ENCODE assay signal across 3 cellular contexts in the genomic region with DNA sequence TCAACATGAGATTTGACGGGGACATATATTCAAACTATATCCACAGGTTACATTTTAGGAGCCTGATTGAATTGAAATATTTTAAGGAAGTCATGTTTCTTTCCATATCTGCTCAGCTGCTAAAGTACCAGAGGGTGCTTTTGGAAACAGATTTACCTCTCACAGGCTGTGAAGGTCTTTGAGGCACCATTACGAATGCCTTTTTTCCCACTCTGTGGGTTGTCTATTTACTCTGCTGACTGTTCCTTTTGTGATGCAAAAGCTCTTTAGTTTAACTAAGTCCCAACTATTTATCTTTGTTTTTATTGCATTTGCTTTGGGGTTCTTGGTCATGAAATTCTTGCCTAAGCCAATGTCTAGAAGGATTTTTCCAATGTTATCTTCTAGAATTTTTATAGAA. TPM values are rescaled to one million over a fixed set of nuclear protein-coding genes. Genes with fewer than 3 reads are reported as not detected.
"Had no signal": no experiment of that assay in that cellular context is flagged by ENCODE, and none has a peak within 500 bp of the region (broad histone marks: within the 10 kb centered on the region; RNA-seq: fewer than 3 reads in every experiment).

No MANE protein-coding gene starts in this region.

RNA-seq across cellular contexts. Expression of gene SMIM10L2A, which starts 40.0 kb away (rescaled TPM):
- total RNA-seq: PC-9, RPMI7951, SJCRH30 had no signal

RNA-seq across cellular contexts. Expression of gene INTS6L, which starts 58.7 kb away (rescaled TPM):
- total RNA-seq: PC-9 had no signal
